23 cellular contexts compared by ENCODE assay signal in genomic region chr17:19540706-19541370, GRCh38. TPM values are rescaled to one million over a fixed set of nuclear protein-coding genes. Genes with fewer than 3 reads are reported as not detected.
DNase-seq lines count a peak whose midpoint lies in the region; ATAC-seq, FAIRE-seq and TF ChIP-seq lines count a peak whose summit lies in the region.
"Had no signal": no experiment of that assay in that cellular context is flagged by ENCODE, and none has a peak within 500 bp of the region (broad histone marks: within the 10 kb centered on the region; RNA-seq: fewer than 3 reads in every experiment).

No MANE protein-coding gene starts in this region.

- H3K36me3 ChIP-seq in cardiac muscle cell = no peaks in the 10 kb centered on the region
- no peaks in the 10 kb centered on the region for H3K36me3 ChIP-seq in right atrium auricular region
- H3K36me3 ChIP-seq in kidney (ENCODE audit: control insufficient read depth in 1 of 2, insufficient read depth in 2 of 2, low read length in 2 of 2) = peaks cover 0 to 8% of the 10 kb centered on the region in 2 donors
- H3K36me3 ChIP-seq: HAP-1 had no signal

- H3K36me3 Mint-ChIP-seq in osteocyte (ENCODE audit: unreplicated experiment) = no peaks in the 10 kb centered on the region

- H3K4me1 ChIP-seq in cardiac muscle cell (ENCODE audit: low read depth) (peaks cover 26% of the 10 kb centered on the region), right atrium auricular region (no peaks in the 10 kb centered on the region), kidney (ENCODE audit: control insufficient read depth in 1 of 2, insufficient read depth in 1 of 2, low read depth in 1 of 2, low read length in 2 of 2) (peaks cover 6 to 37% of the 10 kb centered on the region in 2 donors)
- H3K4me1 ChIP-seq: A549, HAP-1 had no signal

- FAIRE-seq in kidney (lab: Jason Lieb, UNC) = no peak
- FAIRE-seq: A549, GM12892, GM18507 had no signal

- no peaks in the 10 kb centered on the region for H3K9me3 ChIP-seq in cardiac muscle cell (ENCODE audit: low read depth)
- H3K9me3 ChIP-seq in right atrium auricular region = no peaks in the 10 kb centered on the region
- H3K9me3 ChIP-seq in kidney (ENCODE audit: control insufficient read depth in 1 of 2, low read length in 2 of 2) = no peaks in the 10 kb centered on the region
- H3K9me3 ChIP-seq: A549, HAP-1 had no signal

- H3K27ac ChIP-seq in cardiac muscle cell (peak overlapping the region; percentile 7), right atrium auricular region (no peak overlapping the region), kidney (ENCODE audit: low read depth in 2 of 2, low read length in 2 of 2) (peak overlapping the region; percentile 54 to 95)
- H3K27ac ChIP-seq: 22Rv1, A549, C4-2B, GM23248, HL-60 had no signal

- H3K27me3 ChIP-seq in cardiac muscle cell = no peaks in the 10 kb centered on the region
- H3K27me3 ChIP-seq in right atrium auricular region = no peaks in the 10 kb centered on the region

- H3K9ac ChIP-seq in kidney (ENCODE audit: low read length in 2 of 2) = no peak overlapping the region
- H3K9ac ChIP-seq: GM23248 had no signal

- no peak overlapping the region for H3K4me3 Mint-ChIP-seq in osteocyte (ENCODE audit: unreplicated experiment)
- H3K4me3 Mint-ChIP-seq: CD4-positive, alpha-beta T cell had no signal

- H3K27ac Mint-ChIP-seq in osteocyte (ENCODE audit: unreplicated experiment) = no peak overlapping the region
- H3K27ac Mint-ChIP-seq: CD4-positive, alpha-beta T cell had no signal

- intact Hi-C loops in kidney (cut with DNase I) (no loop called here), sciatic nerve (cut with DNase I) (no loop called here)

- ATAC-seq in sciatic nerve = peak; percentile 38
- ATAC-seq: A549 had no signal

- peaks cover 4% of the 10 kb centered on the region for H3K27me3 Mint-ChIP-seq in osteocyte (ENCODE audit: unreplicated experiment)

- TF ChIP-seq CTCF in cardiac muscle cell (IDR thresholded peaks at IDR 0.05; ENCODE audit: low read depth, low read length) (no peak), right atrium auricular region (IDR thresholded peaks at IDR 0.05) (no peak), kidney (IDR thresholded peaks at IDR 0.05; ENCODE audit: borderline replicate concordance, extremely low read depth, insufficient read depth) (no peak), osteocyte (IDR thresholded peaks at IDR 0.05) (no peak)

- DNase-seq in cardiac muscle cell (ENCODE audit: low read depth in 1 of 2, low spot score in 1 of 2) (no peak), right atrium auricular region (ENCODE audit: low spot score) (no peak), kidney (no peak), sciatic nerve (ENCODE audit: low spot score) (no peak), osteocyte (ENCODE audit: extremely low spot score, unreplicated experiment) (no peak), NCI-H146 (lab: John Stamatoyannopoulos, UW) (no peak), HuH-7.5 (ENCODE audit: low spot score) (no peak)
- DNase-seq: AML-193; CD4-positive, alpha-beta T cell; DMS153; DMS79; GDM1; GM23248; IMR-90 had no signal

- H3K9me3 Mint-ChIP-seq in osteocyte (ENCODE audit: unreplicated experiment) = no peaks in the 10 kb centered on the region
- H3K9me3 Mint-ChIP-seq: CD4-positive, alpha-beta T cell had no signal

- no peaks in the 10 kb centered on the region for H3K4me1 Mint-ChIP-seq in osteocyte (ENCODE audit: unreplicated experiment)

- H3K4me3 ChIP-seq in cardiac muscle cell (no peak overlapping the region), right atrium auricular region (no peak overlapping the region), kidney (ENCODE audit: low read length in 2 of 2) (no peak overlapping the region)
- H3K4me3 ChIP-seq: A549, GM23248, HAP-1 had no signal

RNA-seq across cellular contexts. Expression of gene SLC47A1, which starts 7.2 kb away (rescaled TPM):
- total RNA-seq in cardiac muscle cell (16.0 and 48.6 TPM in 2 replicates), right atrium auricular region (1 to 10 TPM; 2.2 to 4.9 TPM), kidney (26.0 TPM), sciatic nerve (8.0 TPM), osteocyte (2.4 and 2.7 TPM in 2 replicates)
- polyA plus RNA-seq in cardiac muscle cell (15.5 and 19.7 TPM in 2 replicates), kidney (ENCODE audit: insufficient read depth, low read depth, low replicate concordance) (94.8 TPM)
- total RNA-seq: CD4-positive, alpha-beta T cell; Daoy; HT1080; IMR-90 had no signal
- polyA plus RNA-seq: IMR-90 had no signal

Comparison
In these comparisons a context has a peak if more than half of its experiments do, and no peak if none do; other contexts are left out.
1. H3K27ac ChIP-seq: peak in cardiac muscle cell (single experiment) and kidney (2 of 2); none in right atrium auricular region (0 of 2).